In the genomic region with DNA sequence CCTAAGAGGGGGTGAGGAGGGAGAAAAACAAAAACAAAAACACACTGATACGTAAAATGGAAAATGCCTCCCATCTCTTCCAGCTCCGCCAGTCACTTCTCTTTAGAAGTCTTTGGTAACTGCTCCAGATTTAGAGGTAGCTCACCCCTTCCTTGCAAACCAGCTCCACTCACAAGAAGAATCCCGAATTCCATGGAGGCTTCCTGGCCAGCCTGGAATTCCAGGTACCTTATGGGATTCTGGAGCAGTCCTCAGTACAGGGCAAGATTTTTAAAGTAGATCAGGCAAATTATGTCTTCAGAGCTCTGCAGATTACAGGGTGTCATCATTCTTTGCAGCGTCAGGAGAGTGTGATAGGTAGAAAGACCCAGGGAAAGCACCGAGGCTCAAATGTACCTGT, we compare ENCODE assay signal across 1 cellular context.
TF ChIP-seq lines count a peak whose summit lies in the region.

No MANE protein-coding gene starts in this region.

TF ChIP-seq in WTC11, 78 proteins besides CTCF, POLR2A, EP300 and RAD21 (continued from another document):
- TF ChIP-seq, protein P1, sequence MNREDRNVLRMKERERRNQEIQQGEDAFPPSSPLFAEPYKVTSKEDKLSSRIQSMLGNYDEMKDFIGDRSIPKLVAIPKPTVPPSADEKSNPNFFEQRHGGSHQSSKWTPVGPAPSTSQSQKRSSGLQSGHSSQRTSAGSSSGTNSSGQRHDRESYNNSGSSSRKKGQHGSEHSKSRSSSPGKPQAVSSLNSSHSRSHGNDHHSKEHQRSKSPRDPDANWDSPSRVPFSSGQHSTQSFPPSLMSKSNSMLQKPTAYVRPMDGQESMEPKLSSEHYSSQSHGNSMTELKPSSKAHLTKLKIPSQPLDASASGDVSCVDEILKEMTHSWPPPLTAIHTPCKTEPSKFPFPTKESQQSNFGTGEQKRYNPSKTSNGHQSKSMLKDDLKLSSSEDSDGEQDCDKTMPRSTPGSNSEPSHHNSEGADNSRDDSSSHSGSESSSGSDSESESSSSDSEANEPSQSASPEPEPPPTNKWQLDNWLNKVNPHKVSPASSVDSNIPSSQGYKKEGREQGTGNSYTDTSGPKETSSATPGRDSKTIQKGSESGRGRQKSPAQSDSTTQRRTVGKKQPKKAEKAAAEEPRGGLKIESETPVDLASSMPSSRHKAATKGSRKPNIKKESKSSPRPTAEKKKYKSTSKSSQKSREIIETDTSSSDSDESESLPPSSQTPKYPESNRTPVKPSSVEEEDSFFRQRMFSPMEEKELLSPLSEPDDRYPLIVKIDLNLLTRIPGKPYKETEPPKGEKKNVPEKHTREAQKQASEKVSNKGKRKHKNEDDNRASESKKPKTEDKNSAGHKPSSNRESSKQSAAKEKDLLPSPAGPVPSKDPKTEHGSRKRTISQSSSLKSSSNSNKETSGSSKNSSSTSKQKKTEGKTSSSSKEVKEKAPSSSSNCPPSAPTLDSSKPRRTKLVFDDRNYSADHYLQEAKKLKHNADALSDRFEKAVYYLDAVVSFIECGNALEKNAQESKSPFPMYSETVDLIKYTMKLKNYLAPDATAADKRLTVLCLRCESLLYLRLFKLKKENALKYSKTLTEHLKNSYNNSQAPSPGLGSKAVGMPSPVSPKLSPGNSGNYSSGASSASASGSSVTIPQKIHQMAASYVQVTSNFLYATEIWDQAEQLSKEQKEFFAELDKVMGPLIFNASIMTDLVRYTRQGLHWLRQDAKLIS (CRISPR knock-in tag; IDR thresholded peaks at IDR 0.05; ENCODE audit: borderline replicate concordance): no peak
- TF ChIP-seq FOXJ3 (CRISPR knock-in tag; IDR thresholded peaks at IDR 0.05; ENCODE audit: borderline replicate concordance) (no peak), IRF2 (CRISPR knock-in tag; IDR thresholded peaks at IDR 0.05; ENCODE audit: borderline replicate concordance, low read depth) (no peak), NFATC4 (CRISPR knock-in tag; IDR thresholded peaks at IDR 0.05) (no peak), OVOL2 (CRISPR knock-in tag; IDR thresholded peaks at IDR 0.05; ENCODE audit: borderline replicate concordance) (no peak), ZNF416 (CRISPR knock-in tag; IDR thresholded peaks at IDR 0.05) (no peak), MYBL2 (CRISPR knock-in tag; IDR thresholded peaks at IDR 0.05) (no peak)
- TF ChIP-seq, protein P2, sequence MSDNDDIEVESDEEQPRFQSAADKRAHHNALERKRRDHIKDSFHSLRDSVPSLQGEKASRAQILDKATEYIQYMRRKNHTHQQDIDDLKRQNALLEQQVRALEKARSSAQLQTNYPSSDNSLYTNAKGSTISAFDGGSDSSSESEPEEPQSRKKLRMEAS (CRISPR knock-in tag; IDR thresholded peaks at IDR 0.05): no peak
- TF ChIP-seq, protein P3, sequence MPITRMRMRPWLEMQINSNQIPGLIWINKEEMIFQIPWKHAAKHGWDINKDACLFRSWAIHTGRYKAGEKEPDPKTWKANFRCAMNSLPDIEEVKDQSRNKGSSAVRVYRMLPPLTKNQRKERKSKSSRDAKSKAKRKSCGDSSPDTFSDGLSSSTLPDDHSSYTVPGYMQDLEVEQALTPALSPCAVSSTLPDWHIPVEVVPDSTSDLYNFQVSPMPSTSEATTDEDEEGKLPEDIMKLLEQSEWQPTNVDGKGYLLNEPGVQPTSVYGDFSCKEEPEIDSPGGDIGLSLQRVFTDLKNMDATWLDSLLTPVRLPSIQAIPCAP (CRISPR knock-in tag; IDR thresholded peaks at IDR 0.05): no peak
- TF ChIP-seq, protein P4, sequence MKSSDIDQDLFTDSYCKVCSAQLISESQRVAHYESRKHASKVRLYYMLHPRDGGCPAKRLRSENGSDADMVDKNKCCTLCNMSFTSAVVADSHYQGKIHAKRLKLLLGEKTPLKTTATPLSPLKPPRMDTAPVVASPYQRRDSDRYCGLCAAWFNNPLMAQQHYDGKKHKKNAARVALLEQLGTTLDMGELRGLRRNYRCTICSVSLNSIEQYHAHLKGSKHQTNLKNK (CRISPR knock-in tag; IDR thresholded peaks at IDR 0.05): no peak
